In the genomic region with DNA sequence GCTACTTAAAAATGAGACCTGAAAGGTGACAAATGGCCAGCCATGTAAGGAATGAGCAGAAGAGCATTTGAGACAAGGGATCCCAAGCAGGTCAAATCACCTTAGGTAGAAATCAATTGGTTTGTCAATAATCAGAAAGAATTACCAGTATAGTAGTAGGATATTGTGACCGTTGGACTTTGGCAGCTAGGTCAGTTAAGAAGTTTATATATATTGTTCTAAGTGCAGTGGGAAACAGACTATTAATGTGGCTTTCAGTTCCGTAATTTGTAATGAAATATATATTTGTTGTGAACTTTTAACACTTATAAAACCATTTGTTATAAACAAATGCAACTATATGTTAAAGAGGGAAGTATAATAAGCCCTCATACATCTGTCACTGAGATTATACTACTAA, we compare ENCODE assay signal across 27 cellular contexts.
"Had no signal": no experiment of that assay in that cellular context is flagged by ENCODE, and none has a peak within 500 bp of the region (broad histone marks: within the 10 kb centered on the region; RNA-seq: fewer than 3 reads in every experiment).

No MANE protein-coding gene starts in this region.

- ATAC-seq: effector memory CD8-positive, alpha-beta T cell; esophagus mucosa; gastrocnemius medialis; heart right ventricle; left cardiac atrium; left lung; left ventricle myocardium superior; lower lobe of right lung; mucosa of descending colon had no signal

- H3K36me3 Mint-ChIP-seq: mesothelial cell of epicardium had no signal

- H3K9me3 ChIP-seq: colonic mucosa, esophagus squamous epithelium, gastrocnemius medialis, heart right ventricle, left lung, lower lobe of right lung, mucosa of descending colon had no signal

- H3K27ac ChIP-seq: colonic mucosa, epithelial cell of prostate, esophagus squamous epithelium, gastrocnemius medialis, heart right ventricle, left lung, lower lobe of right lung had no signal

- FAIRE-seq: endometrium, islet of Langerhans, keratinocyte had no signal

- H3K4me1 ChIP-seq: colonic mucosa, esophagus squamous epithelium, gastrocnemius medialis, heart right ventricle, left lung, lower lobe of right lung had no signal

- H3K27ac Mint-ChIP-seq: dendritic cell treated with granulocyte-macrophage colony-stimulating factor and Interleukin-4, amounts not matched to agents 40 ng/mL and 50 ng/mL, for 4 days; effector memory CD8-positive, alpha-beta T cell; endodermal cell; mesothelial cell of epicardium had no signal

- H3K27me3 ChIP-seq: colonic mucosa, esophagus squamous epithelium, gastrocnemius medialis, heart right ventricle, left lung had no signal

- H3K4me3 ChIP-seq: colonic mucosa, esophagus squamous epithelium, gastrocnemius medialis, heart right ventricle, left lung, lower lobe of right lung, mucosa of descending colon had no signal

- DNase-seq: colonic mucosa; cortex of kidney; effector CD8-positive, alpha-beta T cell; effector memory CD8-positive, alpha-beta T cell; endodermal cell; erythroblast; esophagus squamous epithelium; foreskin fibroblast; foreskin melanocyte; gastrocnemius medialis; glutamatergic neuron; head of caudate nucleus; heart right ventricle; hippocampal formation; left cardiac atrium; left lung; left ventricle myocardium superior; lower lobe of right lung; mesenchymal stem cell; mucosa of descending colon had no signal

- H3K4me3 Mint-ChIP-seq: dendritic cell treated with granulocyte-macrophage colony-stimulating factor and Interleukin-4, amounts not matched to agents 40 ng/mL and 50 ng/mL, for 4 days; effector memory CD8-positive, alpha-beta T cell; endodermal cell; mesothelial cell of epicardium had no signal

- H3K27me3 Mint-ChIP-seq: dendritic cell treated with granulocyte-macrophage colony-stimulating factor and Interleukin-4, amounts not matched to agents 40 ng/mL and 50 ng/mL, for 4 days; effector memory CD8-positive, alpha-beta T cell had no signal

- H3K4me1 Mint-ChIP-seq: mesothelial cell of epicardium had no signal

- H3K36me3 ChIP-seq: colonic mucosa, esophagus squamous epithelium, gastrocnemius medialis, heart right ventricle, left lung, lower lobe of right lung had no signal
